11 cellular contexts compared by ENCODE assay signal in the genomic region with DNA sequence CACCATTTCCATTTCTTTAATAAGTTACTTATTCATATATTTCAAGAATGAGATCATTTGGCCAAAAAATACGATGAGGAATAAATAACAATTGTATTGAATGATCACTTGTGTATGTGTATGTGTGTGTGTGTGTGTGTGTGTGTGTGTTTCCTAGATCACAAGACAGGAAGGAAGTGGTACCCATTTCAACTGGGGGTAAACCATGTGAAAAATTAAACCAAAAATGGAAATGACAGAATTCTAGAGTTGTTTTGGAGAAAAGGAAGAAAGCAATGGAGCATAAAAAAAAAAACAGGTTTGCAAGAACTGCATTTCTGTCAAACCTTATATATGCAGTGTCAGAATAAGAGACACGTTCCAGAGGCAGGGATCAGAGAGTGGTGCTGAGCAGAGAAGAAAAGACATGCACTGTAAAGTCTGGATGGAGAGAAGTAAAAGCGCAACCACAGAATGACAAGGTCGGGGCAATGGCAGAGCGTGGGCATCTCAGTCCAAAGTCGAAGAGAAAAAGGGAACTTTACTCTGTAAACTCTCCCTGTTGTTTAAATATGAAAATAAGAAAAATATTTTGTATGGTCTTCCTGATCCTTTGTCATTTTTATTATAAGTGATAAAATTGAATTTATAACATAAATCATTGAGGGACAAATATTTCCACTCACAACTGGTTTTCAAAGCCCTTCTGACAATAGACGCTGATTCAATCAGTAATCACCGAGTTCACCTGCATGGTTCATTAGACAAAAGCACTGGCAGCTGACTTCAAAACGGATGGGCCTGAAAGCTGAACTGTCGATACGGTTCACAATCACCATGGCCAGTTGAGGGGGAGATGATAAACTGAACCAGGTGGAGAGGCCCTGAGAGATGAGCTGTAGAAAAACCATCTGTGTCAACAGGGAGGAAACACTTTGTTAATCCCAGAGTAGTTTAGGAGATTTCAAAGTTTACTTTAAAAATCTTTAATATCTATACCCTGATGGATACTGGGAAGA.
DNase-seq lines count a peak whose midpoint lies in the region; ATAC-seq, FAIRE-seq and TF ChIP-seq lines count a peak whose summit lies in the region.
"Had no signal": no experiment of that assay in that cellular context is flagged by ENCODE, and none has a peak within 500 bp of the region (broad histone marks: within the 10 kb centered on the region; RNA-seq: fewer than 3 reads in every experiment).

No MANE protein-coding gene starts in this region.

- intact Hi-C loops in mucosa of descending colon (cut with DNase I, micrococcal nuclease) (no loop called here), kidney (cut with DNase I) (no loop called here)

- H3K36me3 ChIP-seq in DND-41 (ENCODE audit: insufficient read depth, low read length) (peaks cover 20% of the 10 kb centered on the region), mucosa of descending colon (ENCODE audit: low read depth) (no peaks in the 10 kb centered on the region), kidney (ENCODE audit: control insufficient read depth in 1 of 2, insufficient read depth in 2 of 2, low read length in 2 of 2) (no peaks in the 10 kb centered on the region)

- peak overlapping the region; percentile 18; the same call in 1 of the 2 replicates for H2AFZ ChIP-seq in DND-41 (ENCODE audit: low read depth, low read length)

- DNase-seq in DND-41 (peak; percentile 65), NCI-H524 treated with DMSO at 0.1 percent for 48 hours (lab: John Stamatoyannopoulos, UW) (peak; percentile 51), mucosa of descending colon (no peak), NCI-H1694 (lab: John Stamatoyannopoulos, UW) (no peak), cerebellar cortex (ENCODE audit: low spot score) (no peak), kidney (no peak)
- DNase-seq: mammary epithelial cell; stimulated activated CD4-positive, alpha-beta T cell treated with anti-CD3 and anti-CD28 coated beads, Interleukin-4, amount 100 ng/mL, for 4 hours had no signal

- no peak for TF ChIP-seq CTCF in DND-41 (IDR thresholded peaks at IDR 0.05; ENCODE audit: borderline replicate concordance, extremely low read depth, low read length, poor library complexity, severe bottlenecking)
- no peak for TF ChIP-seq CTCF in mucosa of descending colon (IDR thresholded peaks at IDR 0.05)
- TF ChIP-seq CTCF in kidney (IDR thresholded peaks at IDR 0.05; ENCODE audit: borderline replicate concordance, extremely low read depth, insufficient read depth) = no peak

- H3K9ac ChIP-seq in DND-41 (ENCODE audit: low read depth, low read length) = peak overlapping the region; percentile 69
- no peak overlapping the region for H3K9ac ChIP-seq in kidney (ENCODE audit: low read length in 2 of 2)

- H3K27ac ChIP-seq in DND-41 (ENCODE audit: low read length) (peak overlapping the region; percentile 97), kidney (ENCODE audit: low read depth in 2 of 2, low read length in 2 of 2) (no peak overlapping the region)
- H3K27ac ChIP-seq: epithelial cell of prostate had no signal

- no peaks in the 10 kb centered on the region for H3K9me3 ChIP-seq in DND-41 (ENCODE audit: insufficient read depth, low read length, severe bottlenecking)
- H3K9me3 ChIP-seq in mucosa of descending colon = no peaks in the 10 kb centered on the region
- H3K9me3 ChIP-seq in kidney (ENCODE audit: control insufficient read depth in 1 of 2, low read length in 2 of 2) = no peaks in the 10 kb centered on the region

- peaks cover 97% of the 10 kb centered on the region for H3K4me1 ChIP-seq in DND-41 (ENCODE audit: insufficient read depth, low read length)
- no peaks in the 10 kb centered on the region for H3K4me1 ChIP-seq in mucosa of descending colon (ENCODE audit: low read depth)
- no peaks in the 10 kb centered on the region for H3K4me1 ChIP-seq in kidney (ENCODE audit: control insufficient read depth in 1 of 2, insufficient read depth in 1 of 2, low read depth in 1 of 2, low read length in 2 of 2)

- H3K4me3 ChIP-seq in DND-41 (ENCODE audit: low read depth in 1 of 2, low read length in 2 of 2) = peak overlapping the region in 1 of 2 experiments; percentile 41; a peak in 2 of 4 replicates
- H3K4me3 ChIP-seq in mucosa of descending colon = no peak overlapping the region
- no peak overlapping the region for H3K4me3 ChIP-seq in kidney (ENCODE audit: low read length in 2 of 2)

- peak; percentile 39 for ATAC-seq in DND-41 (ENCODE audit: insufficient read depth, low read depth)
- peak; percentile 59 for ATAC-seq in GM19452 (IDR thresholded peaks at IDR 0.05; ENCODE audit: unreplicated experiment)
- ATAC-seq in HG03095 (IDR thresholded peaks at IDR 0.05; ENCODE audit: unreplicated experiment) = peak; percentile 71
- no peak for ATAC-seq in mucosa of descending colon

- peak overlapping the region; percentile 59 for H3K4me2 ChIP-seq in DND-41 (ENCODE audit: insufficient read depth, low read length)

- no peak for FAIRE-seq in kidney (lab: Jason Lieb, UNC)

- H4K20me1 ChIP-seq in DND-41 (ENCODE audit: insufficient read depth, low read length) = no peaks in the 10 kb centered on the region

- H3K27me3 ChIP-seq in DND-41 (ENCODE audit: insufficient read depth, low read length, poor library complexity) = no peaks in the 10 kb centered on the region

- H3K79me2 ChIP-seq in DND-41 (ENCODE audit: insufficient read depth, low read length) = peaks cover 96% of the 10 kb centered on the region

Comparison
In these comparisons a context has a peak if more than half of its experiments do, and no peak if none do; other contexts are left out.
1. DNase-seq: peak in DND-41 (single experiment) and NCI-H524 treated with DMSO at 0.1 percent for 48 hours (single experiment); none in mucosa of descending colon (0 of 3), NCI-H1694 (single experiment), cerebellar cortex (single experiment) and kidney (single experiment).